In the genomic region with DNA sequence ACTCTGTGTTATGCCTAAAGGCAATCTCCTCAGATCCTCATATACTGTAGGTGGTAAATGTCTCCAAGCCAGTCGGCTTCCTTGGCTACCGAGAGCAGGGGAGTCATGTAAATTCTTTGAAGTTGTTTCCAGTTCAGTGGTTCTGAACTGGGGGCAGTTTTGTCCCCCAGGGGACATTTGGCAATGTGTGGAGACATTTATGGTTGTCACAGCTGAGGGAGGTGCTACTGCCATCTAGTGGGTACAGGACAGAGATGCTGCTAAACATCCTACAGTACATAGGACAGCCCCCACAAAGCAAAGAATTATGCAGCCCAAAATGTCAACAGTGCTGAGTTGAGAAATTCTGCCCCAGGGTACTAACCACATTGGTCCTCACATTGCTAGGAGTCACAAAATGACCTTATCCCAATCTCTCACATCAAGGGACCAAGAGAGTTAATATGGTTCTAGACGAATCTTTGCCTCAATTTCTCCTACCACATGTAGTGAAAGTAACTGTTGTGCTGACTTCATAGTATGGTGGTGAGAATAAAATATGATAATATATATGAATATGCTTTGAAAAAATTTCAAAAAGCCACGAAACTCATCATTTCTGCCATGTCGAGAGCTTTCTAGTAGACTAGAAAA, we compare ENCODE assay signal across 9 cellular contexts.
DNase-seq lines count a peak whose midpoint lies in the region; ATAC-seq, FAIRE-seq and TF ChIP-seq lines count a peak whose summit lies in the region.
"Had no signal": no experiment of that assay in that cellular context is flagged by ENCODE, and none has a peak within 500 bp of the region (broad histone marks: within the 10 kb centered on the region; RNA-seq: fewer than 3 reads in every experiment).

No MANE protein-coding gene starts in this region.

- H3K36me3 Mint-ChIP-seq in activated CD8-positive, alpha-beta T cell treated with anti-CD3 and anti-CD28 coated beads for 36 hours (ENCODE audit: low read depth): no peaks in the 10 kb centered on the region

- CTCF ChIA-PET in activated CD8-positive, alpha-beta T cell treated with anti-CD3 and anti-CD28 coated beads for 36 hours (lab: Charles Lee): interaction anchor here (0.9 to 2.6 kb wide), 3 partner anchors 10 to 223 kb away, joined by 3 to 7 read pairs (median 3); no protein-coding TSS in a partner anchor

- FAIRE-seq in GM18507 (lab: Jason Lieb, UNC): peak; percentile 80
- FAIRE-seq: TTC549 had no signal

- H3K27ac ChIP-seq in C4-2B (no peak overlapping the region), substantia nigra (ENCODE audit: low read depth, low read length, poor library complexity, severe bottlenecking) (no peak overlapping the region)

- DNase-seq in GM18507 (ENCODE audit: extremely low spot score, insufficient read length, low read depth) (no peak), NB4 (ENCODE audit: low read depth) (peak; percentile 69), hippocampal formation (lab: John Stamatoyannopoulos, UW) (peak; percentile 0 to 31), substantia nigra (lab: John Stamatoyannopoulos, UW) (peak in 29 of 49 donors; percentile 0 to 34 (median 4)), activated gamma-delta T cell treated with Interleukin-2 at 50 U/mL for 16 hours (no peak)
- DNase-seq in activated CD8-positive, alpha-beta T cell treated with anti-CD3 and anti-CD28 coated beads for 36 hours: peak; percentile 21

- H3K4me1 Mint-ChIP-seq in activated CD8-positive, alpha-beta T cell treated with anti-CD3 and anti-CD28 coated beads for 36 hours (ENCODE audit: low read depth): no peaks in the 10 kb centered on the region

- no peak overlapping the region for H3K4me3 ChIP-seq in NB4 (ENCODE audit: low read depth, low read length)

- H3K27me3 Mint-ChIP-seq in activated CD8-positive, alpha-beta T cell treated with anti-CD3 and anti-CD28 coated beads for 36 hours: no peaks in the 10 kb centered on the region

- ATAC-seq in HG02840 (IDR thresholded peaks at IDR 0.05; ENCODE audit: low FRiP score, unreplicated experiment): peak; percentile 79
- ATAC-seq in activated CD8-positive, alpha-beta T cell treated with anti-CD3 and anti-CD28 coated beads for 36 hours: peak; percentile 56

- POLR2A ChIA-PET in activated CD8-positive, alpha-beta T cell treated with anti-CD3 and anti-CD28 coated beads for 36 hours (lab: Charles Lee): no interaction called here

- no peak overlapping the region for H3K4me3 Mint-ChIP-seq in activated CD8-positive, alpha-beta T cell treated with anti-CD3 and anti-CD28 coated beads for 36 hours

- no peak overlapping the region for H3K27ac Mint-ChIP-seq in activated CD8-positive, alpha-beta T cell treated with anti-CD3 and anti-CD28 coated beads for 36 hours

- no peaks in the 10 kb centered on the region for H3K9me3 Mint-ChIP-seq in activated CD8-positive, alpha-beta T cell treated with anti-CD3 and anti-CD28 coated beads for 36 hours

- intact Hi-C loops in activated CD8-positive, alpha-beta T cell treated with anti-CD3 and anti-CD28 coated beads for 36 hours (cut with micrococcal nuclease): no loop called here

- no peak for TF ChIP-seq POLR2A in NB4 (IDR thresholded peaks at IDR 0.05; ENCODE audit: extremely low read depth, insufficient read length)

- peak; percentile 80 for TF ChIP-seq CTCF in C4-2B (conservative IDR thresholded peaks at IDR 0.05)
- peak; percentile 69 for TF ChIP-seq CTCF in NB4 (IDR thresholded peaks at IDR 0.05; ENCODE audit: low read depth, low read length)
- TF ChIP-seq CTCF in activated CD8-positive, alpha-beta T cell treated with anti-CD3 and anti-CD28 coated beads for 36 hours (IDR thresholded peaks at IDR 0.05): peak; percentile 51

Comparison
In these comparisons a context has a peak if more than half of its experiments do, and no peak if none do; other contexts are left out.
1. DNase-seq: peak in NB4 (single experiment), activated CD8-positive, alpha-beta T cell treated with anti-CD3 and anti-CD28 coated beads for 36 hours (single experiment), hippocampal formation (2 of 2) and substantia nigra (29 of 49); none in GM18507 (single experiment) and activated gamma-delta T cell treated with Interleukin-2 at 50 U/mL for 16 hours (single experiment).
2. Peak in every context shown above with its lines, with median percentiles within 50 percentile points of each other: CTCF ChIP-seq.